1 cellular context compared by ENCODE assay signal in the genomic region with DNA sequence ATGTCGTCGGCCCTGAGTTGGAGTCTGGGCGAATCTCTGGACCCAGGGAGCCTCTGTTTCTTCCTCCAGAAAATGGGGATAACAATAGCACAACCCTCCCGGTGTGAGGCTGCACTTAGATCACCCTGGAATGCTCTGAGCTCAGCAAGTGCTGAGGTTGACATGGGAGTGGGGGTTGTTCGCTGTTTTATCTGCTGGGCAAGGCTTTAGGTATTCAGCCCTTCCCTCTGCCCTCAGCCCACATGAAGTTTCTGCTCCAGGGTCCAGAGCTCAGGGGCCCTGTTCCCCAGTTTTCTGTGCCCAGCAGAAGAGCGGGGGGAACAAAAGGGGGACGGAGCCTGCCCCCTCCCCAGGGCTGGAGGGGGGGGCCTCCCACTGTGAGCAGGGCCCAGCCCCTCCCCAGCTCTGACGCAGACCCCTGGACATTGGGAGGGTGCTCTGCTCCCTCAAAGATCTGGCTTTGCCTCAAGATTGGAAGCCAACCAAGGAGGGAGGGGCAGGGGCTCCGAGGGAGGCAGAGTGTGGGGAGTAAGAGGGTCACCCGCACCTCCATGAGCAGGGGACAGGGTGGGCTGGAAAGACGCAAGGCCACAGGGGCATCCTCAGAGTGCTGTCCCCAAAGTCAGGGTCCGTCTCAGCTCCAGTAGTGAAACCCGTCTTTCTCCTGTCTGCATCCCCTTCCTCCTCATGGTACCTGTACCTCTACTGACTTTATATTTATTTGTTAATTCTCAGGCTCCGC.
TF ChIP-seq lines count a peak whose summit lies in the region.

No MANE protein-coding gene starts in this region.

TF ChIP-seq in HepG2, 621 proteins besides CTCF, POLR2A, EP300 and RAD21 (continued from another document):
- TF ChIP-seq PATZ1 (CRISPR knock-in tag; IDR thresholded peaks at IDR 0.05): peak; percentile 91
- 0 out of 2 replicates have a peak, but pooled peaks have one; percentile 19 for TF ChIP-seq ZFX (CRISPR knock-in tag; IDR thresholded peaks at IDR 0.05; ENCODE audit: low read depth)
- TF ChIP-seq ZNF180 (CRISPR knock-in tag; IDR thresholded peaks at IDR 0.05; ENCODE audit: borderline replicate concordance, low read depth): no peak
- TF ChIP-seq HIC2 (CRISPR knock-in tag; IDR thresholded peaks at IDR 0.05; ENCODE audit: low read depth): peak; percentile 79; the same call in 1 of the 2 replicates
- TF ChIP-seq, protein P1, sequence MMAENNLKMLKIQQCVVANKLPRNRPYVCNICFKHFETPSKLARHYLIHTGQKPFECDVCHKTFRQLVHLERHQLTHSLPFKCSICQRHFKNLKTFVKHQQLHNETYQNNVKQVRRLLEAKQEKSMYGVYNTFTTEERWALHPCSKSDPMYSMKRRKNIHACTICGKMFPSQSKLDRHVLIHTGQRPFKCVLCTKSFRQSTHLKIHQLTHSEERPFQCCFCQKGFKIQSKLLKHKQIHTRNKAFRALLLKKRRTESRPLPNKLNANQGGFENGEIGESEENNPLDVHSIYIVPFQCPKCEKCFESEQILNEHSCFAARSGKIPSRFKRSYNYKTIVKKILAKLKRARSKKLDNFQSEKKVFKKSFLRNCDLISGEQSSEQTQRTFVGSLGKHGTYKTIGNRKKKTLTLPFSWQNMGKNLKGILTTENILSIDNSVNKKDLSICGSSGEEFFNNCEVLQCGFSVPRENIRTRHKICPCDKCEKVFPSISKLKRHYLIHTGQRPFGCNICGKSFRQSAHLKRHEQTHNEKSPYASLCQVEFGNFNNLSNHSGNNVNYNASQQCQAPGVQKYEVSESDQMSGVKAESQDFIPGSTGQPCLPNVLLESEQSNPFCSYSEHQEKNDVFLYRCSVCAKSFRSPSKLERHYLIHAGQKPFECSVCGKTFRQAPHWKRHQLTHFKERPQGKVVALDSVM (CRISPR knock-in tag; IDR thresholded peaks at IDR 0.05): no peak
- TF ChIP-seq KDM1A (CRISPR knock-in tag; IDR thresholded peaks at IDR 0.05): peak; percentile 11; the same call in 1 of the 2 replicates
- no peak for TF ChIP-seq ZNF101 (CRISPR knock-in tag; IDR thresholded peaks at IDR 0.05; ENCODE audit: borderline replicate concordance, low read depth)
- TF ChIP-seq MTA1 (CRISPR knock-in tag; IDR thresholded peaks at IDR 0.05; ENCODE audit: borderline replicate concordance): peak; percentile 38; the same call in 1 of the 2 replicates
- TF ChIP-seq SAP130 (CRISPR knock-in tag; IDR thresholded peaks at IDR 0.05; ENCODE audit: low read depth): peak; percentile 40; the same call in 1 of the 2 replicates
- peak; percentile 59 for TF ChIP-seq HNF4A (CRISPR knock-in tag; IDR thresholded peaks at IDR 0.05)
- TF ChIP-seq NFYC (CRISPR knock-in tag; IDR thresholded peaks at IDR 0.05): no peak
- peak; percentile 91 for TF ChIP-seq ZNF629 (CRISPR knock-in tag; conservative IDR thresholded peaks at IDR 0.05)
- TF ChIP-seq LCORL (IDR thresholded peaks at IDR 0.05): no peak
- TF ChIP-seq LCORL (CRISPR knock-in tag; IDR thresholded peaks at IDR 0.05): peak; percentile 33; the same call in 1 of the 2 replicates
- TF ChIP-seq HOXD1 (CRISPR knock-in tag; IDR thresholded peaks at IDR 0.05): no peak
- TF ChIP-seq ZNF354B (CRISPR knock-in tag; IDR thresholded peaks at IDR 0.05): no peak
- no peak for TF ChIP-seq ZNF75D (CRISPR knock-in tag; IDR thresholded peaks at IDR 0.05; ENCODE audit: borderline replicate concordance)
- TF ChIP-seq PAWR (CRISPR knock-in tag; IDR thresholded peaks at IDR 0.05; ENCODE audit: borderline replicate concordance): no peak
- 0 out of 2 replicates have a peak, but pooled peaks have one; percentile 7 for TF ChIP-seq DPF2 (CRISPR knock-in tag; IDR thresholded peaks at IDR 0.05; ENCODE audit: borderline replicate concordance, low read depth)
- TF ChIP-seq, protein P2, sequence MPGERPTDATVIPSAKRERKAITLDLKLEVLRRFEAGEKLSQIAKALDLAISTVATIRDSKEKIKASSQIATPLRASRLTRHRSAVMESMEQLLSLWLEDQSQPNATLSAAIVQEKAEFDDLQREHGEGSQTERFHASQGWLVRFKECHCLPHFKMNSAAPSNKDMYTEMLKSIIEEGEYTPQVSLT (CRISPR knock-in tag; IDR thresholded peaks at IDR 0.05; ENCODE audit: borderline replicate concordance, low read depth): no peak
- no peak for TF ChIP-seq ZNF644 (CRISPR knock-in tag; IDR thresholded peaks at IDR 0.05; ENCODE audit: low read depth)
- TF ChIP-seq ZNF7 (CRISPR knock-in tag; IDR thresholded peaks at IDR 0.05): peak; percentile 56
- no peak for TF ChIP-seq ESRRA (CRISPR knock-in tag; IDR thresholded peaks at IDR 0.05; ENCODE audit: low read depth)
- TF ChIP-seq CHD4 (IDR thresholded peaks at IDR 0.05; ENCODE audit: borderline replicate concordance, low read length): peak; percentile 21; the same call in 1 of the 2 replicates
- TF ChIP-seq RXRA (CRISPR knock-in tag; IDR thresholded peaks at IDR 0.05): peak; percentile 8; the same call in 1 of the 2 replicates
- TF ChIP-seq HNF4G (IDR thresholded peaks at IDR 0.05; ENCODE audit: borderline replicate concordance, low read depth, low read length): no peak
- TF ChIP-seq HNF4G (CRISPR knock-in tag; IDR thresholded peaks at IDR 0.05; ENCODE audit: borderline replicate concordance, low read depth): no peak; the same call in 1 of the 2 replicates
